In genomic region chr12:53824001-53824716, GRCh38 we compare ENCODE assay signal across 30 cellular contexts.
"Had no signal": no experiment of that assay in that cellular context is flagged by ENCODE, and none has a peak within 500 bp of the region (broad histone marks: within the 10 kb centered on the region; RNA-seq: fewer than 3 reads in every experiment).

No MANE protein-coding gene starts in this region.

- DNase-seq: activated CD4-positive, alpha-beta T cell treated with anti-CD3 and anti-CD28 coated beads for 48 hours; activated CD4-positive, alpha-beta T cell treated with anti-CD3 and anti-CD28 coated beads, Interleukin-2, amount 50 U/mL, for 48 hours; activated CD8-positive, alpha-beta memory T cell treated with anti-CD3 and anti-CD28 coated beads for 24 hours; activated effector memory CD4-positive, alpha-beta T cell treated with Interleukin-2 at 50 U/mL for 16 hours; activated naive CD4-positive, alpha-beta T cell treated with Interleukin-2 at 50 U/mL for 16 hours; anterior cingulate cortex; dermis blood vessel endothelial cell; effector CD4-positive, alpha-beta T cell; esophagus squamous epithelium; foreskin melanocyte; kidney glomerular epithelial cell; lower lobe of right lung; mesenchymal stem cell; naive thymus-derived CD8-positive, alpha-beta T cell; occipital lobe; psoas muscle; sigmoid colon; small intestine; stimulated activated CD4-positive, alpha-beta T cell treated with anti-CD3 and anti-CD28 coated beads, Interleukin-4, amount 100 ng/mL, for 24 hours; substantia nigra; thyroid gland; upper lobe of right lung had no signal

- H3K36me3 Mint-ChIP-seq: activated naive CD8-positive, alpha-beta T cell; naive thymus-derived CD8-positive, alpha-beta T cell; neural progenitor cell; stimulated activated effector memory CD8-positive, alpha-beta T cell treated with anti-CD3 and anti-CD28 coated beads, Interleukin-12 subunit alpha, Interleukin-12 subunit beta, amount 100 ng/mL, for 72 hours had no signal

- H3K4me2 ChIP-seq: neural progenitor cell had no signal

- H2AFZ ChIP-seq: neural progenitor cell, parathyroid adenoma had no signal

- H3K4me1 Mint-ChIP-seq: naive thymus-derived CD8-positive, alpha-beta T cell; neural progenitor cell had no signal

- H3K27ac ChIP-seq: esophagus squamous epithelium, lower lobe of right lung, neural progenitor cell, parathyroid adenoma, psoas muscle, sigmoid colon, thyroid gland, upper lobe of right lung, VCaP had no signal

- H3K9ac ChIP-seq: neural progenitor cell, parathyroid adenoma had no signal

- FAIRE-seq: colon, small intestine, TTC549 had no signal

- H3K27me3 ChIP-seq: thyroid gland had no signal

- H3K36me3 ChIP-seq: esophagus squamous epithelium, lower lobe of right lung, neural progenitor cell, sigmoid colon, thyroid gland, upper lobe of right lung had no signal

- H3K79me2 ChIP-seq: parathyroid adenoma had no signal

- H3K27ac Mint-ChIP-seq: activated naive CD8-positive, alpha-beta T cell; naive thymus-derived CD8-positive, alpha-beta T cell; neural progenitor cell; stimulated activated effector memory CD8-positive, alpha-beta T cell treated with anti-CD3 and anti-CD28 coated beads, Interleukin-12 subunit alpha, Interleukin-12 subunit beta, amount 100 ng/mL, for 72 hours; stimulated activated naive CD8-positive, alpha-beta T cell treated with anti-CD3 and anti-CD28 coated beads, Interleukin-15, Interleukin-2, amounts not matched to agents 100 ng/mL and 50 ng/mL, for 24 hours had no signal

- H3K4me3 Mint-ChIP-seq: activated naive CD8-positive, alpha-beta T cell; naive thymus-derived CD8-positive, alpha-beta T cell; neural progenitor cell; stimulated activated effector memory CD8-positive, alpha-beta T cell treated with anti-CD3 and anti-CD28 coated beads, Interleukin-12 subunit alpha, Interleukin-12 subunit beta, amount 100 ng/mL, for 72 hours; stimulated activated naive CD8-positive, alpha-beta T cell treated with anti-CD3 and anti-CD28 coated beads, Interleukin-15, Interleukin-2, amounts not matched to agents 100 ng/mL and 50 ng/mL, for 24 hours had no signal

- H3K4me3 ChIP-seq: esophagus squamous epithelium, lower lobe of right lung, neural progenitor cell, psoas muscle, sigmoid colon, thyroid gland, upper lobe of right lung had no signal

- H3K9me3 Mint-ChIP-seq: naive thymus-derived CD8-positive, alpha-beta T cell; neural progenitor cell; stimulated activated effector memory CD8-positive, alpha-beta T cell treated with anti-CD3 and anti-CD28 coated beads, Interleukin-12 subunit alpha, Interleukin-12 subunit beta, amount 100 ng/mL, for 72 hours; stimulated activated naive CD8-positive, alpha-beta T cell treated with anti-CD3 and anti-CD28 coated beads, Interleukin-15, Interleukin-2, amounts not matched to agents 100 ng/mL and 50 ng/mL, for 24 hours had no signal

- H3K4me1 ChIP-seq: esophagus squamous epithelium, lower lobe of right lung, neural progenitor cell, parathyroid adenoma, psoas muscle, sigmoid colon, thyroid gland, upper lobe of right lung had no signal

- ATAC-seq: lower lobe of right lung; naive thymus-derived CD8-positive, alpha-beta T cell; psoas muscle; stimulated activated effector memory CD8-positive, alpha-beta T cell treated with anti-CD3 and anti-CD28 coated beads, Interleukin-12 subunit alpha, Interleukin-12 subunit beta, amount 100 ng/mL, for 72 hours had no signal

- H3K9me3 ChIP-seq: esophagus squamous epithelium, lower lobe of right lung, psoas muscle, sigmoid colon, thyroid gland, upper lobe of right lung had no signal
